Comparison of ENCODE assay signal across 1 cellular context in genomic region chr13:110302986-110303385, GRCh38.
TF ChIP-seq lines count a peak whose summit lies in the region.

No MANE protein-coding gene starts in this region.

TF ChIP-seq in endothelial cell of umbilical vein, 7 proteins besides CTCF, POLR2A, EP300 and RAD21:
- TF ChIP-seq GATA2 (IDR thresholded peaks at IDR 0.05; ENCODE audit: insufficient read depth, insufficient read length, low read depth, low read length) = no peak
- TF ChIP-seq MYC (IDR thresholded peaks at IDR 0.05; ENCODE audit: low read depth, low read length) = no peak
- no peak for TF ChIP-seq MAX (IDR thresholded peaks at IDR 0.05; ENCODE audit: insufficient read depth, insufficient read length)
- no peak for TF ChIP-seq EZH2 (IDR thresholded peaks at IDR 0.05; ENCODE audit: borderline replicate concordance, low read depth, low read length, severe bottlenecking)
- no peak for TF ChIP-seq JUN (IDR thresholded peaks at IDR 0.05; ENCODE audit: borderline replicate concordance, insufficient read depth, insufficient read length, low read depth)
- TF ChIP-seq POLR2AphosphoS5 (IDR thresholded peaks at IDR 0.05; ENCODE audit: insufficient read depth, low read depth, low read length) = no peak
- no peak for TF ChIP-seq FOS (IDR thresholded peaks at IDR 0.05; ENCODE audit: borderline replicate concordance, insufficient read depth, low read length)
